13 cellular contexts compared by ENCODE assay signal in genomic region chr4:2673157-2673556, GRCh38.
DNase-seq lines count a peak whose midpoint lies in the region; ATAC-seq, FAIRE-seq and TF ChIP-seq lines count a peak whose summit lies in the region.
"Had no signal": no experiment of that assay in that cellular context is flagged by ENCODE, and none has a peak within 500 bp of the region (broad histone marks: within the 10 kb centered on the region; RNA-seq: fewer than 3 reads in every experiment).

No MANE protein-coding gene starts in this region.

- H3K4me3 ChIP-seq in HepG2 (replicated peaks in 1 of 3; ENCODE audit: insufficient read depth in 1 of 3, low read depth in 2 of 3, low read length in 3 of 3) (no peak overlapping the region), right lobe of liver (no peak overlapping the region), fibroblast of mammary gland (ENCODE audit: control insufficient read depth, low read depth, low read length) (no peak overlapping the region), colonic mucosa (no peak overlapping the region)
- H3K4me3 ChIP-seq: BLaER1 treated with 17β-estradiol and CSF1 and Interleukin-3, amounts not matched to agents 10 nM and 100 nM; psoas muscle; tibial nerve had no signal

- TF ChIP-seq CTCF in HepG2 (CRISPR knock-in tag; IDR thresholded peaks at IDR 0.05) = peak; percentile 50
- TF ChIP-seq CTCF in right lobe of liver (IDR thresholded peaks at IDR 0.05) = peak in 2 of 4 donors; percentile 15 to 29
- TF ChIP-seq CTCF in fibroblast of mammary gland (conservative IDR thresholded peaks at IDR 0.05; ENCODE audit: control insufficient read depth, insufficient read depth, low read depth, low read length) = peak; percentile 49
- TF ChIP-seq CTCF in colonic mucosa (IDR thresholded peaks at IDR 0.05) = no peak

- peaks cover 9% of the 10 kb centered on the region for H3K79me2 ChIP-seq in HepG2 (ENCODE audit: insufficient read depth, low read length)

- no peak for FAIRE-seq in HepG2 (lab: Jason Lieb, UNC)

- POLR2A ChIA-PET in HepG2 (lab: Yijun Ruan, JAX) = no interaction called here

- TF ChIP-seq POLR2A in HepG2 (IDR thresholded peaks at IDR 0.05; ENCODE audit: insufficient read depth in 1 of 2, low read depth in 2 of 2, low read length in 2 of 2) (no peak), right lobe of liver (IDR thresholded peaks at IDR 0.05) (no peak)

- no peaks in the 10 kb centered on the region for H3K9me3 ChIP-seq in HepG2 (ENCODE audit: low read length)
- no peaks in the 10 kb centered on the region for H3K9me3 ChIP-seq in right lobe of liver
- no peaks in the 10 kb centered on the region for H3K9me3 ChIP-seq in colonic mucosa
- H3K9me3 ChIP-seq: psoas muscle, tibial nerve had no signal

- H3K4me2 ChIP-seq in HepG2 (ENCODE audit: low read depth, low read length) = no peak overlapping the region
- H3K4me2 ChIP-seq: KMS-11 had no signal

- H3K27me3 ChIP-seq in HepG2 (ENCODE audit: control insufficient read depth in 1 of 2, insufficient read depth in 2 of 2, low read length in 2 of 2) (no peaks in the 10 kb centered on the region), right lobe of liver (no peaks in the 10 kb centered on the region), colonic mucosa (no peaks in the 10 kb centered on the region)
- H3K27me3 ChIP-seq: BLaER1 treated with 17β-estradiol and CSF1 and Interleukin-3, amounts not matched to agents 10 nM and 100 nM; tibial nerve had no signal

- H3K4me1 ChIP-seq in HepG2 (ENCODE audit: insufficient read depth, low read length) (no peaks in the 10 kb centered on the region), right lobe of liver (no peaks in the 10 kb centered on the region), colonic mucosa (no peaks in the 10 kb centered on the region)

- in situ Hi-C loops in HepG2 (cut with HindIII; ENCODE audit: extremely low pct_ligation_motif_present, low pct_unique_long_range_greater_than_20kb) (no loop called here), SK-MEL-5 (cut with HindIII; ENCODE audit: low pct_unique_long_range_greater_than_20kb, low sequenced_read_pairs) (no loop called here)

- H4K20me1 ChIP-seq in HepG2 (ENCODE audit: insufficient read depth, low read length) = no peaks in the 10 kb centered on the region

- CTCF ChIA-PET in HepG2 (lab: Yijun Ruan, JAX; ENCODE audit: low intra/inter-chr PET ratio, low total read pairs) = no interaction called here

- no peak overlapping the region for H3K27ac ChIP-seq in HepG2 (ENCODE audit: extremely low read length, insufficient read depth, low read length)
- H3K27ac ChIP-seq in right lobe of liver = no peak overlapping the region
- H3K27ac ChIP-seq in colonic mucosa = no peak overlapping the region
- H3K27ac ChIP-seq: BLaER1 treated with 17β-estradiol and CSF1 and Interleukin-3, amounts not matched to agents 10 nM and 100 nM; KMS-11; psoas muscle; tibial nerve had no signal

- H3K9ac ChIP-seq in HepG2 (ENCODE audit: insufficient read depth, low read depth, low read length) = no peak overlapping the region
- no peak overlapping the region for H3K9ac ChIP-seq in colonic mucosa (ENCODE audit: low read depth in 2 of 2, low read length in 2 of 2)
- H3K9ac ChIP-seq: BLaER1 treated with 17β-estradiol and CSF1 and Interleukin-3, amounts not matched to agents 10 nM and 100 nM; KMS-11 had no signal

- BruUV-seq in HepG2 (replicated peaks; lab: Mats Ljungman, UMichigan) = no TSS peak

- H2AFZ ChIP-seq in HepG2 (ENCODE audit: low read length) = no peak overlapping the region

- TF ChIP-seq RAD21 in HepG2 (CRISPR knock-in tag; IDR thresholded peaks at IDR 0.05) = no peak

- 0 out of 3 replicates have a peak, but pooled peaks have one; percentile 44 for ATAC-seq in HepG2
- no peak for ATAC-seq in right lobe of liver
- ATAC-seq in GM21576 (IDR thresholded peaks at IDR 0.05; ENCODE audit: unreplicated experiment) = no peak
- no peak for ATAC-seq in GM21367 (IDR thresholded peaks at IDR 0.05; ENCODE audit: unreplicated experiment)
- ATAC-seq in HG03280 (IDR thresholded peaks at IDR 0.05; ENCODE audit: unreplicated experiment) = no peak
- ATAC-seq: psoas muscle had no signal

- DNase-seq in HepG2 (ENCODE audit: low spot score) (peak; percentile 8), right lobe of liver (no peak), SK-MEL-5 (ENCODE audit: low read depth, low spot score) (peak; percentile 6), fibroblast of mammary gland (ENCODE audit: low read depth) (peak; percentile 21), colonic mucosa (no peak)
- DNase-seq: amygdala, psoas muscle had no signal

- intact Hi-C loops in HepG2 (cut with micrococcal nuclease; ENCODE audit: unreplicated experiment) (no loop called here), right lobe of liver (cut with DNase I) (no loop called here), colonic mucosa (cut with DNase I) (no loop called here)

- WGBS in HepG2 (ENCODE audit: low lambda C conversion rate) = 88% methylated on average over 1 of the region's 1 CpG
- WGBS in right lobe of liver (ENCODE audit: insufficient coverage, low coverage, low lambda C conversion rate, missing lambda C conversion rate) = 100% methylated on average over 1 of the region's 1 CpG

- H3K36me3 ChIP-seq in HepG2 (replicated peaks in 1 of 2; ENCODE audit: control insufficient read depth in 1 of 2, insufficient read depth in 2 of 2, low read length in 2 of 2) (peaks cover 26 to 74% of the 10 kb centered on the region in 2 experiments), right lobe of liver (peaks cover 9 to 30% (median 12%) of the 10 kb centered on the region in 4 donors), colonic mucosa (peaks cover 4% of the 10 kb centered on the region)

- TF ChIP-seq EP300 in HepG2 (IDR thresholded peaks at IDR 0.05; ENCODE audit: low read depth in 2 of 2, low read length in 2 of 2) = no peak
- no peak for TF ChIP-seq EP300 in HepG2 (CRISPR knock-in tag; IDR thresholded peaks at IDR 0.05; ENCODE audit: borderline replicate concordance)

TF ChIP-seq in HepG2, 621 proteins besides CTCF, POLR2A, EP300 and RAD21:
- TF ChIP-seq ZNF383 (CRISPR knock-in tag; IDR thresholded peaks at IDR 0.05; ENCODE audit: borderline replicate concordance) = no peak
- no peak for TF ChIP-seq ATF2 (CRISPR knock-in tag; IDR thresholded peaks at IDR 0.05)
- peak; percentile 51 for TF ChIP-seq STAG1 (CRISPR knock-in tag; IDR thresholded peaks at IDR 0.05)

Comparison
In these comparisons a context has a peak if more than half of its experiments do, and no peak if none do; other contexts are left out.
1. DNase-seq: peak in HepG2 (single experiment), SK-MEL-5 (single experiment) and fibroblast of mammary gland (single experiment); none in right lobe of liver (0 of 3) and colonic mucosa (single experiment).